10 cellular contexts compared by ENCODE assay signal in the genomic region with DNA sequence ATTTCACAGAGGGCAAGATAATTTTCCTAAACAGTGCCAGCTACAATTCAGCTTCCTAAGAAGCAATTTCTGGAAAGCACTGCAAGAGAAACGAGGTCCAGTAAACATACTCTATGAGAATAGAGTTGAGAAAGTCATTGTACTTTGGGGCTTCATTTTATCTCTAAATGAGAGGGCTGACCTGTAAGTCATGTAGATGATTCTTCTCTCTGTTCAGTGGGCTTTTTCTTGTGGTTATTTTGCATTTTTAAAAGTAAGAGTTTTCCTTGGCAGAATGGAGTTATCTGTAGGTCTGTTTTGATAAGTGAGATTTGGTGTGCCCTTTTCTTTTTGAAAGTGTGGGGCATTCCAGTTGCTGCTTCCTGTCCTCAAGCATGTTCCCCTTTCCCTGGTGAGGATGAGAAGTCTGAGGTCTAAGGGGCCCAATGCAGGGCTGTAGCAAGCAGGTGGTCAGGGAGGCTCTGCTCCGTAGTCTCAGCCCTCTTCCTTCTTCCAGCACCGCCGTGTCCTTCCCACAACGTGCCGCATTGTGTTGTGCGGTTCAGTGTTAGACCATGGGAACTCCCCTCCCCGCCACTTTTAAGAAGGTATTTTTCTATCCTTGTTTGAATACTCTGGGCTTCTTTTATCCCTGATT.
DNase-seq lines count a peak whose midpoint lies in the region; ATAC-seq, FAIRE-seq and TF ChIP-seq lines count a peak whose summit lies in the region.
"Had no signal": no experiment of that assay in that cellular context is flagged by ENCODE, and none has a peak within 500 bp of the region (broad histone marks: within the 10 kb centered on the region; RNA-seq: fewer than 3 reads in every experiment).

No MANE protein-coding gene starts in this region.

- H3K79me2 ChIP-seq in astrocyte (ENCODE audit: insufficient read depth, low read length) = peaks cover 92% of the 10 kb centered on the region

- TF ChIP-seq POLR2A in spleen (IDR thresholded peaks at IDR 0.05) = no peak

- peak overlapping the region; percentile 79 for H3K27ac ChIP-seq in astrocyte (ENCODE audit: low read depth, low read length)
- H3K27ac ChIP-seq in spleen = peak overlapping the region in 6 of 8 donors; percentile 48 to 89 (median 76)
- H3K27ac ChIP-seq in left lung = peak overlapping the region in 1 of 2 donors; percentile 55

- no peak overlapping the region for H2AFZ ChIP-seq in astrocyte (ENCODE audit: low read depth, low read length)

- H3K36me3 ChIP-seq in astrocyte (ENCODE audit: insufficient read depth, low read length) = no peaks in the 10 kb centered on the region
- H3K36me3 ChIP-seq in spleen = peaks cover 0 to 40% (median 2%) of the 10 kb centered on the region in 6 donors
- peaks cover 0 to 19% of the 10 kb centered on the region in 2 donors for H3K36me3 ChIP-seq in left lung

- H3K9me3 Mint-ChIP-seq in activated CD4-positive, alpha-beta T cell treated with anti-CD3 and anti-CD28 coated beads, Interleukin-2, amount 10 ng/mL, durations not matched to agents 24 days and 14 days = no peaks in the 10 kb centered on the region
- H3K9me3 Mint-ChIP-seq in astrocyte (ENCODE audit: unreplicated experiment) = peaks cover 8% of the 10 kb centered on the region

- no peak for DNase-seq in activated CD4-positive, alpha-beta T cell treated with anti-CD3 and anti-CD28 coated beads, Interleukin-2, amount 10 ng/mL, durations not matched to agents 24 days and 14 days
- DNase-seq in activated CD4-positive, alpha-beta T cell treated with anti-CD3 and anti-CD28 coated beads for 1 hour = no peak
- no peak for DNase-seq in astrocyte (ENCODE audit: low read depth)
- DNase-seq in spleen = no peak
- DNase-seq in left lung = no peak
- DNase-seq in cerebellar cortex (ENCODE audit: low spot score) = no peak
- no peak for DNase-seq in A172 (ENCODE audit: low spot score)

- peaks cover 48% of the 10 kb centered on the region for H3K4me1 Mint-ChIP-seq in activated CD4-positive, alpha-beta T cell treated with anti-CD3 and anti-CD28 coated beads, Interleukin-2, amount 10 ng/mL, durations not matched to agents 24 days and 14 days
- peaks cover 50% of the 10 kb centered on the region for H3K4me1 Mint-ChIP-seq in astrocyte (ENCODE audit: low read depth, unreplicated experiment)

- peak overlapping the region; percentile 64 for H3K27ac Mint-ChIP-seq in activated CD4-positive, alpha-beta T cell treated with anti-CD3 and anti-CD28 coated beads, Interleukin-2, amount 10 ng/mL, durations not matched to agents 24 days and 14 days
- H3K27ac Mint-ChIP-seq in astrocyte (ENCODE audit: unreplicated experiment) = peak overlapping the region; percentile 75

- peaks cover 19% of the 10 kb centered on the region for H3K4me1 ChIP-seq in astrocyte (ENCODE audit: insufficient read depth, low read length)
- H3K4me1 ChIP-seq in spleen = peaks cover 39 to 77% (median 60%) of the 10 kb centered on the region in 6 donors
- H3K4me1 ChIP-seq in left lung = peaks cover 26 to 43% of the 10 kb centered on the region in 2 donors

- intact Hi-C loops in activated CD4-positive, alpha-beta T cell treated with anti-CD3 and anti-CD28 coated beads, Interleukin-2, amount 10 ng/mL, durations not matched to agents 24 days and 14 days (cut with micrococcal nuclease) = no loop called here
- intact Hi-C loops in spleen (cut with DNase I; ENCODE audit: low total_unique reads) = no loop called here
- intact Hi-C loops in left lung (cut with DNase I) = no loop called here

- peak overlapping the region; percentile 14 for H3K4me3 Mint-ChIP-seq in activated CD4-positive, alpha-beta T cell treated with anti-CD3 and anti-CD28 coated beads, Interleukin-2, amount 10 ng/mL, durations not matched to agents 24 days and 14 days
- no peak overlapping the region for H3K4me3 Mint-ChIP-seq in astrocyte (ENCODE audit: unreplicated experiment)

- 35 to 52% (median 37%) methylated on average over 8 of the region's 8 CpGs for WGBS in spleen, 5 donors

- H3K27me3 Mint-ChIP-seq in activated CD4-positive, alpha-beta T cell treated with anti-CD3 and anti-CD28 coated beads, Interleukin-2, amount 10 ng/mL, durations not matched to agents 24 days and 14 days = no peaks in the 10 kb centered on the region
- H3K27me3 Mint-ChIP-seq in astrocyte (ENCODE audit: low read depth, unreplicated experiment) = no peaks in the 10 kb centered on the region

- no peak overlapping the region for H3K9ac ChIP-seq in astrocyte (ENCODE audit: low read length)

- H3K27me3 ChIP-seq in astrocyte (ENCODE audit: insufficient read depth, low read length) = no peaks in the 10 kb centered on the region
- H3K27me3 ChIP-seq in spleen (replicated peaks in 1 of 7) = no peaks in the 10 kb centered on the region
- H3K27me3 ChIP-seq in left lung = no peaks in the 10 kb centered on the region

- FAIRE-seq in astrocyte (lab: Jason Lieb, UNC) = no peak
- FAIRE-seq: HepG2, TTC549 had no signal

- H3K9me3 ChIP-seq in astrocyte (ENCODE audit: insufficient read depth, low read depth, low read length) (no peaks in the 10 kb centered on the region), spleen (no peaks in the 10 kb centered on the region), left lung (no peaks in the 10 kb centered on the region)

- H3K4me3 ChIP-seq in astrocyte (ENCODE audit: insufficient read depth, low read depth, low read length) = no peak overlapping the region
- no peak overlapping the region for H3K4me3 ChIP-seq in spleen
- H3K4me3 ChIP-seq in left lung = no peak overlapping the region

- peaks cover 43% of the 10 kb centered on the region for H3K36me3 Mint-ChIP-seq in activated CD4-positive, alpha-beta T cell treated with anti-CD3 and anti-CD28 coated beads, Interleukin-2, amount 10 ng/mL, durations not matched to agents 24 days and 14 days (ENCODE audit: low read depth)
- H3K36me3 Mint-ChIP-seq in astrocyte (ENCODE audit: low read depth, unreplicated experiment) = peaks cover 28% of the 10 kb centered on the region

- H4K20me1 ChIP-seq in astrocyte (ENCODE audit: insufficient read depth, low read length) = peaks cover 45% of the 10 kb centered on the region

- ATAC-seq in HG02870 (IDR thresholded peaks at IDR 0.05; ENCODE audit: unreplicated experiment) (peak; percentile 27), left lung (no peak)
- ATAC-seq: HepG2 had no signal

- TF ChIP-seq CTCF in astrocyte (IDR thresholded peaks at IDR 0.05; ENCODE audit: insufficient read depth, low read depth, low read length) = no peak
- no peak for TF ChIP-seq CTCF in spleen (IDR thresholded peaks at IDR 0.05 in 8 of 11, conservative IDR thresholded peaks at IDR 0.05 in 3 of 11)
- no peak for TF ChIP-seq CTCF in left lung (IDR thresholded peaks at IDR 0.05)

- peak overlapping the region; percentile 76 for H3K4me2 ChIP-seq in astrocyte (ENCODE audit: low read length)
